8 cellular contexts compared by ENCODE assay signal in genomic region chr1:243255791-243256512, GRCh38.
A peak's percentile ranks its signal among the peaks of the same experiment; 100 is the strongest.
DNase-seq lines count a peak whose midpoint lies in the region; ATAC-seq and TF ChIP-seq lines count a peak whose summit lies in the region.

SDCCAG8 (plus strand) TSS chr1:243256041; CDS start chr1:243256174, 133 bp downstream.

- H3K4me3 ChIP-seq in AG09309 (ENCODE audit: control insufficient read depth, low read depth, low read length), result peak within 1 kb of the TSS; percentile 91

- H3K9me3 Mint-ChIP-seq in central memory CD8-positive, alpha-beta T cell, result no peaks in the 10 kb centered on the region

- H3K27me3 Mint-ChIP-seq in central memory CD8-positive, alpha-beta T cell, result no peaks in the 10 kb centered on the region

- peaks cover 16% of the 10 kb centered on the region for H3K36me3 Mint-ChIP-seq in central memory CD8-positive, alpha-beta T cell (ENCODE audit: insufficient read depth)

- H3K27ac Mint-ChIP-seq in central memory CD8-positive, alpha-beta T cell (ENCODE audit: low read depth), result peak within 1 kb of the TSS; percentile 98

- ATAC-seq in GM19025 (IDR thresholded peaks at IDR 0.05; ENCODE audit: low read depth, unreplicated experiment), result peak; percentile 73
- peak; percentile 72 for ATAC-seq in HG03342 (IDR thresholded peaks at IDR 0.05; ENCODE audit: unreplicated experiment)
- ATAC-seq in central memory CD8-positive, alpha-beta T cell (replicated peaks; ENCODE audit: extremely low read depth, poor library complexity, severe bottlenecking), result peak; percentile 79

- peak; percentile 99 for DNase-seq in AG09309 (ENCODE audit: low read depth)
- peak; percentile 99 to 100 for DNase-seq in NCI-H446 (lab: John Stamatoyannopoulos, UW)
- DNase-seq in activated CD4-positive, CD25-positive, alpha-beta regulatory T cell treated with anti-CD3 and anti-CD28 coated beads, Interleukin-2, amount 50 U/mL, for 16 hours (ENCODE audit: low read depth, low spot score), result peak; percentile 90
- DNase-seq in central memory CD8-positive, alpha-beta T cell (ENCODE audit: low spot score in 2 of 2), result peak; percentile 87 to 89
- peak; percentile 100 for DNase-seq in iris pigment epithelial cell (ENCODE audit: low read depth)
- DNase-seq in stimulated activated CD4-positive, alpha-beta T cell treated with anti-CD3 and anti-CD28 coated beads, Interleukin-12 subunit alpha, Interleukin-12 subunit beta, amount 100 ng/mL, for 24 hours (ENCODE audit: low read depth in 2 of 2), result peak; percentile 89 to 90

- TF ChIP-seq CTCF in AG09309 (IDR thresholded peaks at IDR 0.05; ENCODE audit: control insufficient read depth, insufficient read depth, low read depth, low read length, missing control alignments), result no peak

- H3K4me1 Mint-ChIP-seq in central memory CD8-positive, alpha-beta T cell, result peaks cover 29% of the 10 kb centered on the region

- peak within 1 kb of the TSS; percentile 98 for H3K4me3 Mint-ChIP-seq in central memory CD8-positive, alpha-beta T cell

Comparison
In these comparisons a context has a peak if more than half of its experiments do, and no peak if none do; other contexts are left out.
1. Peak in every context shown above with its lines: DNase-seq, ATAC-seq and H3K4me3 ChIP-seq.